Comparison of ENCODE assay signal across 15 cellular contexts in genomic region chr16:79757163-79757562, GRCh38.
"Had no signal": no experiment of that assay in that cellular context is flagged by ENCODE, and none has a peak within 500 bp of the region (broad histone marks: within the 10 kb centered on the region; RNA-seq: fewer than 3 reads in every experiment).

No MANE protein-coding gene starts in this region.

- H3K9me3 ChIP-seq: heart left ventricle, transverse colon had no signal

- ATAC-seq: heart left ventricle, left lobe of liver, natural killer cell, right cardiac atrium had no signal

- DNase-seq: activated CD4-positive, alpha-beta T cell treated with anti-CD3 and anti-CD28 coated beads, Interleukin-2, amount 10 ng/mL, durations not matched to agents 7 days and 5 days; activated gamma-delta T cell treated with Interleukin-2 at 50 U/mL for 16 hours; activated naive CD8-positive, alpha-beta T cell treated with anti-CD3 and anti-CD28 coated beads for 36 hours; activated T-cell treated with anti-CD3 and anti-CD28 coated beads, Interleukin-2, amount 50 U/mL, for 24 hours; heart left ventricle; natural killer cell; right cardiac atrium; substantia nigra; transverse colon; WERI-Rb-1 had no signal

- FAIRE-seq: colon, frontal cortex, islet of Langerhans had no signal

- H3K27ac ChIP-seq: cardiac muscle cell, heart left ventricle, transverse colon, WERI-Rb-1 had no signal

- H3K27me3 ChIP-seq: cardiac muscle cell, heart left ventricle, transverse colon had no signal

- H3K4me3 ChIP-seq: cardiac muscle cell, heart left ventricle, transverse colon had no signal

- H3K36me3 ChIP-seq: cardiac muscle cell, heart left ventricle, transverse colon, WERI-Rb-1 had no signal
